ENCODE assay signal across 11 cellular contexts in the genomic region with DNA sequence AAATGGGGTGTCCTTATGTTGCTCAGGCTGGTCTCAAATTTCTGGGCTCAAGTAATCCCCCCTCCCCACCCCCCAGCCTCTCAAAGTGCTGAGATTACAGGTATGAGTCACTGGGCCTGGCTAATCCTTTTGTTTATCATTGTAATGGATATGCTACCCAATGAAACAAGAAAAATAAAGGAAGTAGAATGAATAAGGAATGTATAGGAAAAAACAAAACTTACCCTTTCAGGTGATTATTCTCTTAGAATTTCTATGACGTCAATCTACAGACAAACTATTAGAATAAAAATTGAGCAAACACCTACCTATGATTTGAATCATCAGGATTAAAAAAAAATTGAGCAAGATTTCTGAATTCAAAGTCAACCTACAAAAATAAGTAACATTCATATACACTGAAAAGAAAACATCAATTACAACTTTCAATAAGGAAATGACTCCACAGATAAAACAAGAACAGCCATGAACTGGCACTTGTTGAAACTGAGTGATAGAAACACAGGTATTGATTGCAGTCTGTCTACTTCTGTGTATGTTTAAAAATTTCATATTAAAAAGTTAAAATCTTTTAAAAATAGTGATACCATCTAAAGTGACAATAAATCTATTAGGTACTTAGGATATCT.
"Had no signal": no experiment of that assay in that cellular context is flagged by ENCODE, and none has a peak within 500 bp of the region (broad histone marks: within the 10 kb centered on the region; RNA-seq: fewer than 3 reads in every experiment).

No MANE protein-coding gene starts in this region.

- ATAC-seq: gastrocnemius medialis; heart right ventricle; left lung; natural killer cell treated with Interleukin-12 subunit alpha and Interleukin-12 subunit beta and Interleukin-15 and Interleukin-18, amount 100 ng/mL, for 72 hours; psoas muscle had no signal

- DNase-seq: activated naive CD4-positive, alpha-beta T cell treated with anti-CD3 and anti-CD28 coated beads, Interleukin-2, amount 50 U/mL, for 16 hours; adrenal gland; gastrocnemius medialis; heart right ventricle; left lung; mesenchymal stem cell; psoas muscle; sigmoid colon; stimulated activated CD4-positive, alpha-beta T cell treated with anti-CD3 and anti-CD28 coated beads, Interleukin-4, amount 100 ng/mL, for 4 hours; stomach had no signal

- H3K27ac ChIP-seq: adrenal gland, gastrocnemius medialis, heart right ventricle, left lung, psoas muscle, sigmoid colon, stomach had no signal

- H3K4me1 ChIP-seq: adrenal gland, gastrocnemius medialis, heart right ventricle, left lung, psoas muscle, sigmoid colon, stomach had no signal

- H3K36me3 ChIP-seq: adrenal gland, gastrocnemius medialis, heart right ventricle, left lung, sigmoid colon, stomach had no signal

- H3K4me3 ChIP-seq: adrenal gland, gastrocnemius medialis, heart right ventricle, left lung, psoas muscle, sigmoid colon, stomach had no signal

- H3K9me3 ChIP-seq: adrenal gland, gastrocnemius medialis, sigmoid colon had no signal

- H3K27me3 ChIP-seq: adrenal gland, gastrocnemius medialis, left lung, sigmoid colon, stomach had no signal
